17 cellular contexts compared by ENCODE assay signal in genomic region chr10:126315471-126316177, GRCh38.
DNase-seq lines count a peak whose midpoint lies in the region; ATAC-seq and TF ChIP-seq lines count a peak whose summit lies in the region.
"Had no signal": no experiment of that assay in that cellular context is flagged by ENCODE, and none has a peak within 500 bp of the region (broad histone marks: within the 10 kb centered on the region; RNA-seq: fewer than 3 reads in every experiment).

No MANE protein-coding gene starts in this region.

- no peaks in the 10 kb centered on the region for H3K27me3 ChIP-seq in adipocyte (replicated peaks; ENCODE audit: control insufficient read depth, insufficient read depth, low read length)
- H3K27me3 ChIP-seq in skeletal muscle tissue (ENCODE audit: control insufficient read depth in 3 of 3, insufficient read depth in 3 of 3, low read length in 3 of 3) = peaks cover 0 to 2% (median 2%) of the 10 kb centered on the region in 3 donors
- H3K27me3 ChIP-seq in CD4-positive, alpha-beta T cell (ENCODE audit: control insufficient read depth, insufficient read depth, low read length) = no peaks in the 10 kb centered on the region
- H3K27me3 ChIP-seq: gastrocnemius medialis had no signal

- no peaks in the 10 kb centered on the region for H3K36me3 Mint-ChIP-seq in T-helper 17 cell (ENCODE audit: low read depth)
- peaks cover 7% of the 10 kb centered on the region for H3K36me3 Mint-ChIP-seq in endothelial cell (ENCODE audit: low read depth, unreplicated experiment)
- H3K36me3 Mint-ChIP-seq in CD4-positive, alpha-beta T cell (ENCODE audit: low read depth) = no peaks in the 10 kb centered on the region
- no peaks in the 10 kb centered on the region for H3K36me3 Mint-ChIP-seq in activated CD4-positive, alpha-beta T cell treated with anti-CD3 and anti-CD28 coated beads for 36 hours (ENCODE audit: low read depth)
- H3K36me3 Mint-ChIP-seq: CD4-positive, alpha-beta memory T cell had no signal

- POLR2A ChIA-PET in CD4-positive, alpha-beta T cell (lab: Charles Lee) = no interaction called here
- POLR2A ChIA-PET in activated CD4-positive, alpha-beta T cell treated with anti-CD3 and anti-CD28 coated beads for 36 hours (lab: Charles Lee) = no interaction called here

- no peak overlapping the region for H3K27ac Mint-ChIP-seq in T-helper 17 cell
- H3K27ac Mint-ChIP-seq in endothelial cell (ENCODE audit: unreplicated experiment) = no peak overlapping the region
- no peak overlapping the region for H3K27ac Mint-ChIP-seq in CD4-positive, alpha-beta T cell
- no peak overlapping the region for H3K27ac Mint-ChIP-seq in activated CD4-positive, alpha-beta T cell treated with anti-CD3 and anti-CD28 coated beads for 36 hours

- peak overlapping the region; percentile 67 for H3K4me3 ChIP-seq in adipocyte (ENCODE audit: low read length)
- no peak overlapping the region for H3K4me3 ChIP-seq in fibroblast of villous mesenchyme (ENCODE audit: low read depth, low read length)
- peak overlapping the region in 1 of 3 donors; percentile 7 for H3K4me3 ChIP-seq in skeletal muscle tissue (ENCODE audit: low read length in 3 of 3)
- H3K4me3 ChIP-seq: gastrocnemius medialis had no signal

- H3K27me3 Mint-ChIP-seq in T-helper 17 cell = no peaks in the 10 kb centered on the region
- no peaks in the 10 kb centered on the region for H3K27me3 Mint-ChIP-seq in endothelial cell (ENCODE audit: unreplicated experiment)
- no peaks in the 10 kb centered on the region for H3K27me3 Mint-ChIP-seq in CD4-positive, alpha-beta T cell
- H3K27me3 Mint-ChIP-seq in activated CD4-positive, alpha-beta T cell treated with anti-CD3 and anti-CD28 coated beads for 36 hours = no peaks in the 10 kb centered on the region
- H3K27me3 Mint-ChIP-seq: CD4-positive, alpha-beta memory T cell had no signal

- H3K9me3 ChIP-seq in adipocyte (ENCODE audit: control insufficient read depth, low read length) (no peaks in the 10 kb centered on the region), skeletal muscle tissue (ENCODE audit: control insufficient read depth in 3 of 3, low read length in 3 of 3) (no peaks in the 10 kb centered on the region), T-helper 17 cell (ENCODE audit: control insufficient read depth, low read length, poor library complexity, severe bottlenecking) (no peaks in the 10 kb centered on the region)
- no peaks in the 10 kb centered on the region for H3K9me3 ChIP-seq in CD4-positive, alpha-beta T cell (ENCODE audit: control insufficient read depth, low read length)
- H3K9me3 ChIP-seq: gastrocnemius medialis had no signal

- peak overlapping the region; percentile 17 for H3K27ac ChIP-seq in skeletal muscle tissue (ENCODE audit: low read depth, low read length)
- H3K27ac ChIP-seq in CD4-positive, alpha-beta T cell (ENCODE audit: low read depth, low read length) = no peak overlapping the region
- H3K27ac ChIP-seq: gastrocnemius medialis had no signal

- H3K4me3 Mint-ChIP-seq in T-helper 17 cell (no peak overlapping the region), endothelial cell (ENCODE audit: unreplicated experiment) (no peak overlapping the region)
- no peak overlapping the region for H3K4me3 Mint-ChIP-seq in CD4-positive, alpha-beta T cell
- H3K4me3 Mint-ChIP-seq in activated CD4-positive, alpha-beta T cell treated with anti-CD3 and anti-CD28 coated beads for 36 hours = no peak overlapping the region
- H3K4me3 Mint-ChIP-seq: CD4-positive, alpha-beta memory T cell had no signal

- intact Hi-C loops in CD4-positive, alpha-beta T cell (cut with DNase I, micrococcal nuclease) = no loop called here
- intact Hi-C loops in activated CD4-positive, alpha-beta T cell treated with anti-CD3 and anti-CD28 coated beads for 36 hours (cut with DNase I, micrococcal nuclease) = no loop called here

- H3K36me3 ChIP-seq in adipocyte (ENCODE audit: control insufficient read depth, insufficient read depth, low read length, severe bottlenecking) (peaks cover 31% of the 10 kb centered on the region), skeletal muscle tissue (ENCODE audit: control insufficient read depth in 3 of 3, insufficient read depth in 3 of 3, low read length in 3 of 3) (no peaks in the 10 kb centered on the region)
- H3K36me3 ChIP-seq: gastrocnemius medialis had no signal

- no peak for ATAC-seq in T-helper 17 cell
- ATAC-seq in CD4-positive, alpha-beta T cell (ENCODE audit: poor library complexity) = no peak
- no peak for ATAC-seq in activated CD4-positive, alpha-beta T cell treated with anti-CD3 and anti-CD28 coated beads for 36 hours
- ATAC-seq: gastrocnemius medialis had no signal

- peak overlapping the region; percentile 56 for H3K9ac ChIP-seq in adipocyte (ENCODE audit: low read length)
- no peak overlapping the region for H3K9ac ChIP-seq in skeletal muscle tissue (ENCODE audit: low read depth in 1 of 3, low read length in 3 of 3)

- no peaks in the 10 kb centered on the region for H3K9me3 Mint-ChIP-seq in endothelial cell (ENCODE audit: unreplicated experiment)
- H3K9me3 Mint-ChIP-seq in CD4-positive, alpha-beta T cell = no peaks in the 10 kb centered on the region
- no peaks in the 10 kb centered on the region for H3K9me3 Mint-ChIP-seq in activated CD4-positive, alpha-beta T cell treated with anti-CD3 and anti-CD28 coated beads for 36 hours (ENCODE audit: low read depth)

- H3K4me1 Mint-ChIP-seq in T-helper 17 cell (no peaks in the 10 kb centered on the region), endothelial cell (ENCODE audit: unreplicated experiment) (no peaks in the 10 kb centered on the region)
- no peaks in the 10 kb centered on the region for H3K4me1 Mint-ChIP-seq in CD4-positive, alpha-beta T cell (ENCODE audit: low read depth)
- H3K4me1 Mint-ChIP-seq in activated CD4-positive, alpha-beta T cell treated with anti-CD3 and anti-CD28 coated beads for 36 hours = no peaks in the 10 kb centered on the region
- H3K4me1 Mint-ChIP-seq: CD4-positive, alpha-beta memory T cell had no signal

- TF ChIP-seq CTCF in fibroblast of villous mesenchyme (IDR thresholded peaks at IDR 0.05; ENCODE audit: insufficient read depth, low read depth, low read length) = no peak
- no peak for TF ChIP-seq CTCF in endothelial cell (IDR thresholded peaks at IDR 0.05; ENCODE audit: unreplicated experiment)
- no peak for TF ChIP-seq CTCF in CD4-positive, alpha-beta T cell (IDR thresholded peaks at IDR 0.05)

- DNase-seq in GM03348 (ENCODE audit: low spot score) (peak; percentile 81), adipocyte (ENCODE audit: low read depth) (peak; percentile 82), fibroblast of villous mesenchyme (ENCODE audit: low read depth) (peak; percentile 90), T-helper 17 cell (no peak), endothelial cell (ENCODE audit: low spot score) (no peak)
- DNase-seq in CD4-positive, alpha-beta T cell = no peak
- no peak for DNase-seq in activated CD4-positive, alpha-beta T cell treated with anti-CD3 and anti-CD28 coated beads for 36 hours
- DNase-seq: activated CD8-positive, alpha-beta memory T cell treated with anti-CD3 and anti-CD28 coated beads for 24 hours; aorta; CD4-positive, alpha-beta memory T cell; gastrocnemius medialis; midbrain; NCI-H1048; NCI-H2171; NK-92 treated with Interleukin-12 subunit alpha and Interleukin-12 subunit beta, amount 100 ng/mL, for 24 hours; occipital lobe had no signal

- CTCF ChIA-PET in CD4-positive, alpha-beta T cell (lab: Charles Lee) = no interaction called here
- CTCF ChIA-PET in activated CD4-positive, alpha-beta T cell treated with anti-CD3 and anti-CD28 coated beads for 36 hours (lab: Charles Lee) = interaction anchor here (0.7 kb wide), 1 partner anchor 124 kb away, joined by 3 read pairs; no protein-coding TSS in a partner anchor

- H3K4me1 ChIP-seq in adipocyte (ENCODE audit: control insufficient read depth, insufficient read depth, low read length) (peaks cover 20% of the 10 kb centered on the region), skeletal muscle tissue (ENCODE audit: control insufficient read depth in 3 of 3, insufficient read depth in 3 of 3, low read length in 3 of 3) (no peaks in the 10 kb centered on the region)
- H3K4me1 ChIP-seq: gastrocnemius medialis had no signal

Comparison
In these comparisons a context has a peak if more than half of its experiments do, and no peak if none do; other contexts are left out.
1. DNase-seq: peak in GM03348 (single experiment), adipocyte (single experiment) and fibroblast of villous mesenchyme (single experiment); none in T-helper 17 cell (0 of 3), endothelial cell (single experiment), CD4-positive, alpha-beta T cell (0 of 10) and activated CD4-positive, alpha-beta T cell treated with anti-CD3 and anti-CD28 coated beads for 36 hours (single experiment).